In the genomic region with DNA sequence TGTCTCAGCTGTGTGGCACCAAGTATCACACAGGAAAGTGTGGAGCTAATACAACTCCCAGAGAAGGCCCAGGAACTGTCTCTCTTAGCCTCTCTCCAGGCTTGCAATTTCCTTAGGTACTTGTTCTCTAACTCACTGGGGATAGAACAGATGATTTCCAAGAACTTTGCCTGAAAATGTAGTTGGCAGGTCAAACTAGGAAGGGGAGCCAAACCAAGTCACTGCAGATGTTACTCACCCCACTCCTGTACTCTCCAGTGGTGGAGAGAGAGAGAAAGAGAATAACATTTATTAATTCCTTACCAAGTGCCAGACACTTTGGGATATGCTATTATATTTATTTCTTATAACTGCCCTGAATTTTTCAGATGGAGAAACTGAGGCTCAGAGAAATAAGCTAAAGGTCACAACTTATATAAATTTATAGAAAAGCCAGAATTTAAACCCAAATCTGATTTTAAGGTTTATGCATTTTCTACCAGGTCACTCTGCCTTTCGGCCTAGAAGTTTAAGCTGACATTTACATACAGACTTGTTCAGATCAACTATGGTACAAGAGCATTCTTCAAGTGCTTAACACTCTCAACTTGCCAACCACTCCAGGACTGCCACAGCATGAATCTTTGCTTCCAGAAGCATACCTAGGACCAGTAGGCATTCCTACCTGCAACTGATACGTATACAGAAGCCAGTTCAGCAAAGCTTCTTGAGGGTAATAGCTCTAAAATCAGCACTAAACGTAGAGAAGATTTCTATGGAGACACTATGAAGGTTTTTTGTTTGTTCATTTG, we compare ENCODE assay signal across 25 cellular contexts.
A peak's percentile ranks its signal among the peaks of the same experiment; 100 is the strongest.
DNase-seq lines count a peak whose midpoint lies in the region; ATAC-seq and TF ChIP-seq lines count a peak whose summit lies in the region.
"Had no signal": no experiment of that assay in that cellular context is flagged by ENCODE, and none has a peak within 500 bp of the region (broad histone marks: within the 10 kb centered on the region; RNA-seq: fewer than 3 reads in every experiment).

No MANE protein-coding gene starts in this region.

- no peak overlapping the region for H3K4me3 Mint-ChIP-seq in activated CD4-positive, alpha-beta T cell treated with anti-CD3 and anti-CD28 coated beads, Interleukin-2, amount 10 ng/mL, durations not matched to agents 24 days and 14 days
- no peak overlapping the region for H3K4me3 Mint-ChIP-seq in brain
- H3K4me3 Mint-ChIP-seq: CD8-positive, alpha-beta T cell; GM23338; IgD-negative memory B cell had no signal

- peaks cover 0 to 9% of the 10 kb centered on the region in 2 donors for H3K9me3 ChIP-seq in left lung
- H3K9me3 ChIP-seq in BE2C, result no peaks in the 10 kb centered on the region
- H3K9me3 ChIP-seq: Peyer's patch had no signal

- no peak overlapping the region for H3K4me3 ChIP-seq in left lung
- H3K4me3 ChIP-seq in BE2C (ENCODE audit: low read depth, low read length), result no peak overlapping the region
- H3K4me3 ChIP-seq: BLaER1 treated with 17β-estradiol and CSF1 and Interleukin-3, amounts not matched to agents 10 nM and 100 nM; GM12878; GM23338; Peyer's patch had no signal

- H3K27me3 ChIP-seq in left lung (no peaks in the 10 kb centered on the region), BE2C (no peaks in the 10 kb centered on the region)
- H3K27me3 ChIP-seq: BLaER1 treated with 17β-estradiol and CSF1 and Interleukin-3, amounts not matched to agents 10 nM and 100 nM; Peyer's patch had no signal

- H3K27me3 Mint-ChIP-seq in activated CD4-positive, alpha-beta T cell treated with anti-CD3 and anti-CD28 coated beads, Interleukin-2, amount 10 ng/mL, durations not matched to agents 24 days and 14 days, result no peaks in the 10 kb centered on the region
- no peaks in the 10 kb centered on the region for H3K27me3 Mint-ChIP-seq in brain
- H3K27me3 Mint-ChIP-seq: IgD-negative memory B cell had no signal

- TF ChIP-seq CTCF in brain (conservative IDR thresholded peaks at IDR 0.05) (no peak), left lung (IDR thresholded peaks at IDR 0.05) (no peak), BE2C (IDR thresholded peaks at IDR 0.05; ENCODE audit: low read depth, low read length) (no peak)

- H3K27ac Mint-ChIP-seq in activated CD4-positive, alpha-beta T cell treated with anti-CD3 and anti-CD28 coated beads, Interleukin-2, amount 10 ng/mL, durations not matched to agents 24 days and 14 days, result no peak overlapping the region
- H3K27ac Mint-ChIP-seq in brain, result peak overlapping the region in 3 of 5 experiments; percentile 19 to 29 (median 27)
- H3K27ac Mint-ChIP-seq: CD8-positive, alpha-beta T cell; GM23338; IgD-negative memory B cell had no signal

- intact Hi-C loops in activated CD4-positive, alpha-beta T cell treated with anti-CD3 and anti-CD28 coated beads, Interleukin-2, amount 10 ng/mL, durations not matched to agents 24 days and 14 days (cut with micrococcal nuclease), result no loop called here
- intact Hi-C loops in left lung (cut with DNase I), result no loop called here
- intact Hi-C loops in head of caudate nucleus (cut with DNase I), result no loop called here

- H3K4me1 ChIP-seq in left lung, result no peaks in the 10 kb centered on the region
- H3K4me1 ChIP-seq in BE2C, result no peaks in the 10 kb centered on the region
- H3K4me1 ChIP-seq: Peyer's patch had no signal

- peak; percentile 22 for DNase-seq in activated CD4-positive, alpha-beta T cell treated with anti-CD3 and anti-CD28 coated beads, Interleukin-2, amount 10 ng/mL, durations not matched to agents 24 days and 14 days
- no peak for DNase-seq in activated CD4-positive, alpha-beta T cell treated with anti-CD3 and anti-CD28 coated beads, Interleukin-2, amount 50 U/mL, for 48 hours
- DNase-seq in left lung (no peak), BE2C (no peak), head of caudate nucleus (no peak), A172 (ENCODE audit: low spot score) (no peak)
- DNase-seq: Calu3; CD8-positive, alpha-beta T cell; GF-D8; HCEC 1CT; Karpas-422; MM.1S; NCI-H1092; NCI-H1436 treated with DMSO at 0.1 percent for 48 hours; NCI-H2029; NCI-H2171 treated with DMSO at 0.1 percent for 48 hours; NCI-H69; Peyer's patch had no signal

- ATAC-seq in left lung (peak; percentile 95), HG02870 (IDR thresholded peaks at IDR 0.05; ENCODE audit: unreplicated experiment) (no peak)
- ATAC-seq: CD8-positive, alpha-beta T cell; GM12878; GM23338 had no signal

- H3K36me3 ChIP-seq in left lung (no peaks in the 10 kb centered on the region), BE2C (no peaks in the 10 kb centered on the region)
- H3K36me3 ChIP-seq: BLaER1 treated with 17β-estradiol and CSF1 and Interleukin-3, amounts not matched to agents 10 nM and 100 nM; Peyer's patch had no signal

- H3K27ac ChIP-seq in left lung, result no peak overlapping the region
- H3K27ac ChIP-seq: BLaER1 treated with 17β-estradiol and CSF1 and Interleukin-3, amounts not matched to agents 10 nM and 100 nM; HL-60; Peyer's patch had no signal

- H3K36me3 Mint-ChIP-seq in activated CD4-positive, alpha-beta T cell treated with anti-CD3 and anti-CD28 coated beads, Interleukin-2, amount 10 ng/mL, durations not matched to agents 24 days and 14 days (ENCODE audit: low read depth), result no peaks in the 10 kb centered on the region
- no peaks in the 10 kb centered on the region for H3K36me3 Mint-ChIP-seq in brain
- H3K36me3 Mint-ChIP-seq: CD8-positive, alpha-beta T cell; IgD-negative memory B cell had no signal

- no peaks in the 10 kb centered on the region for H3K4me1 Mint-ChIP-seq in activated CD4-positive, alpha-beta T cell treated with anti-CD3 and anti-CD28 coated beads, Interleukin-2, amount 10 ng/mL, durations not matched to agents 24 days and 14 days
- H3K4me1 Mint-ChIP-seq in brain, result peaks cover 31% of the 10 kb centered on the region

- H3K9me3 Mint-ChIP-seq in activated CD4-positive, alpha-beta T cell treated with anti-CD3 and anti-CD28 coated beads, Interleukin-2, amount 10 ng/mL, durations not matched to agents 24 days and 14 days, result peaks cover 5% of the 10 kb centered on the region
- H3K9me3 Mint-ChIP-seq in brain, result peaks cover 0 to 2% (median 0%) of the 10 kb centered on the region in 5 experiments
- H3K9me3 Mint-ChIP-seq: CD8-positive, alpha-beta T cell had no signal
